Comparison of ENCODE assay signal across 21 cellular contexts in genomic region chr7:41207141-41207540, GRCh38.
DNase-seq lines count a peak whose midpoint lies in the region; ATAC-seq, FAIRE-seq and TF ChIP-seq lines count a peak whose summit lies in the region.
"Had no signal": no experiment of that assay in that cellular context is flagged by ENCODE, and none has a peak within 500 bp of the region (broad histone marks: within the 10 kb centered on the region; RNA-seq: fewer than 3 reads in every experiment).

No MANE protein-coding gene starts in this region.

- DNase-seq in H54 (ENCODE audit: insufficient read length, low spot score) (no peak), RPMI7951 (ENCODE audit: low read depth) (peak; percentile 23), iPS DF 19.7 (ENCODE audit: low read depth, low spot score) (peak; percentile 5), HPDE6-E6E7 (ENCODE audit: extremely low spot score) (no peak)
- DNase-seq in activated CD4-positive, CD25-positive, alpha-beta regulatory T cell (lab: John Stamatoyannopoulos, UW): no peak
- DNase-seq: CD8-positive, alpha-beta T cell; NCI-H1105; NCI-H2081 treated with DMSO at 0.1 percent for 48 hours; PC-3; SIG-M5; T-helper 1 cell had no signal

- peak; percentile 11; the same call in 1 of the 2 replicates for TF ChIP-seq CTCF in C4-2B (conservative IDR thresholded peaks at IDR 0.05)

- no peak for ATAC-seq in GM18517 (IDR thresholded peaks at IDR 0.05; ENCODE audit: unreplicated experiment)
- ATAC-seq in HG02885 (IDR thresholded peaks at IDR 0.05; ENCODE audit: poor library complexity, unreplicated experiment): no peak
- ATAC-seq: CD8-positive, alpha-beta T cell; PC-3 had no signal

- no peak overlapping the region for H3K27ac ChIP-seq in C4-2B
- H3K27ac ChIP-seq: BLaER1, HL-60, RWPE1 had no signal

- no peak for TF ChIP-seq POLR2A in H54 (IDR thresholded peaks at IDR 0.05; ENCODE audit: low read depth, low read length)

- FAIRE-seq in H54 (lab: Jason Lieb, UNC): peak; percentile 83
- FAIRE-seq: A204.1, D721Med, G401.6, HTR-8/SVneo had no signal

Comparison
In these comparisons a context has a peak if more than half of its experiments do, and no peak if none do; other contexts are left out.
1. DNase-seq: peak in RPMI7951 (single experiment) and iPS DF 19.7 (single experiment); none in H54 (single experiment), HPDE6-E6E7 (single experiment) and activated CD4-positive, CD25-positive, alpha-beta regulatory T cell (0 of 4).